In genomic region chr12:29104495-29104894, GRCh38 we compare ENCODE assay signal across 12 cellular contexts. TPM values are rescaled to one million over a fixed set of nuclear protein-coding genes. Genes with fewer than 3 reads are reported as not detected.
DNase-seq lines count a peak whose midpoint lies in the region; ATAC-seq and TF ChIP-seq lines count a peak whose summit lies in the region.
"Had no signal": no experiment of that assay in that cellular context is flagged by ENCODE, and none has a peak within 500 bp of the region (broad histone marks: within the 10 kb centered on the region; RNA-seq: fewer than 3 reads in every experiment).

No MANE protein-coding gene starts in this region.

- 27 to 43% (median 35%) methylated on average over 3 of the region's 3 CpGs for WGBS in spleen, 5 donors
- 35 to 52% methylated on average over 3 of the region's 3 CpGs for WGBS in body of pancreas, 2 donors

- H3K4me1 ChIP-seq in spleen (peaks cover 5 to 36% (median 23%) of the 10 kb centered on the region in 6 donors), body of pancreas (no peaks in the 10 kb centered on the region)

- no peaks in the 10 kb centered on the region for H3K36me3 ChIP-seq in spleen
- H3K36me3 ChIP-seq in body of pancreas (replicated peaks in 1 of 2; ENCODE audit: insufficient read depth in 1 of 2, low read depth in 2 of 2), result no peaks in the 10 kb centered on the region

- no peaks in the 10 kb centered on the region for H3K27me3 Mint-ChIP-seq in activated T-cell treated with anti-CD3 and anti-CD28 coated beads, Interleukin-2, amount 50 U/mL, for 4 hours (ENCODE audit: low read depth)
- no peaks in the 10 kb centered on the region for H3K27me3 Mint-ChIP-seq in activated naive CD8-positive, alpha-beta T cell treated with anti-CD3 and anti-CD28 coated beads, Interleukin-2, amount 50 U/mL, for 24 hours

- H3K9me3 Mint-ChIP-seq in activated T-cell treated with anti-CD3 and anti-CD28 coated beads, Interleukin-2, amount 50 U/mL, for 4 hours, result peaks cover 12% of the 10 kb centered on the region
- H3K9me3 Mint-ChIP-seq in activated naive CD8-positive, alpha-beta T cell treated with anti-CD3 and anti-CD28 coated beads, Interleukin-2, amount 50 U/mL, for 24 hours, result peaks cover 7% of the 10 kb centered on the region

- H3K27ac ChIP-seq in spleen, result peak overlapping the region in 6 of 8 donors; percentile 48 to 82 (median 74)
- H3K27ac ChIP-seq in body of pancreas, result no peak overlapping the region
- H3K27ac ChIP-seq: PC-9 had no signal

- peaks cover 0 to 6% (median under 1%) of the 10 kb centered on the region in 8 donors for H3K9me3 ChIP-seq in spleen
- H3K9me3 ChIP-seq in body of pancreas, result no peaks in the 10 kb centered on the region

- no peak for DNase-seq in activated T-cell treated with anti-CD3 and anti-CD28 coated beads, Interleukin-2, amount 50 U/mL, for 4 hours
- DNase-seq in activated T-cell treated with anti-CD3 and anti-CD28 coated beads, Interleukin-2, amount 50 U/mL, for 1 hour, result no peak
- peak; percentile 33 for DNase-seq in NB4 (ENCODE audit: low read depth)
- DNase-seq in activated naive CD8-positive, alpha-beta T cell treated with anti-CD3 and anti-CD28 coated beads, Interleukin-2, amount 50 U/mL, for 24 hours, result no peak
- DNase-seq in spleen, result no peak
- no peak for DNase-seq in NCI-H2029 treated with DMSO at 0.1 percent for 48 hours (lab: John Stamatoyannopoulos, UW)
- no peak for DNase-seq in body of pancreas
- DNase-seq: DMS53, IMR-90, NCI-H510A treated with DMSO at 0.1 percent for 48 hours, PC-9 had no signal

- TF ChIP-seq CTCF in NB4 (IDR thresholded peaks at IDR 0.05; ENCODE audit: low read depth, low read length), result no peak
- TF ChIP-seq CTCF in spleen (IDR thresholded peaks at IDR 0.05 in 8 of 11, conservative IDR thresholded peaks at IDR 0.05 in 3 of 11), result no peak
- TF ChIP-seq CTCF in body of pancreas (IDR thresholded peaks at IDR 0.05), result no peak

- H3K4me1 Mint-ChIP-seq in activated T-cell treated with anti-CD3 and anti-CD28 coated beads, Interleukin-2, amount 50 U/mL, for 4 hours (ENCODE audit: low read depth), result peaks cover 39% of the 10 kb centered on the region
- peaks cover 32% of the 10 kb centered on the region for H3K4me1 Mint-ChIP-seq in activated naive CD8-positive, alpha-beta T cell treated with anti-CD3 and anti-CD28 coated beads, Interleukin-2, amount 50 U/mL, for 24 hours

- H3K4me3 Mint-ChIP-seq in activated T-cell treated with anti-CD3 and anti-CD28 coated beads, Interleukin-2, amount 50 U/mL, for 4 hours, result peak overlapping the region; percentile 45
- no peak overlapping the region for H3K4me3 Mint-ChIP-seq in activated naive CD8-positive, alpha-beta T cell treated with anti-CD3 and anti-CD28 coated beads, Interleukin-2, amount 50 U/mL, for 24 hours

- peaks cover 3% of the 10 kb centered on the region for H3K36me3 Mint-ChIP-seq in activated T-cell treated with anti-CD3 and anti-CD28 coated beads, Interleukin-2, amount 50 U/mL, for 4 hours (ENCODE audit: insufficient read depth)
- peaks cover 2% of the 10 kb centered on the region for H3K36me3 Mint-ChIP-seq in activated naive CD8-positive, alpha-beta T cell treated with anti-CD3 and anti-CD28 coated beads, Interleukin-2, amount 50 U/mL, for 24 hours (ENCODE audit: low read depth)

- TF ChIP-seq POLR2A in NB4 (IDR thresholded peaks at IDR 0.05; ENCODE audit: extremely low read depth, insufficient read length) (no peak), spleen (IDR thresholded peaks at IDR 0.05) (no peak), body of pancreas (IDR thresholded peaks at IDR 0.05) (no peak)

- ATAC-seq in activated T-cell treated with anti-CD3 and anti-CD28 coated beads, Interleukin-2, amount 50 U/mL, for 4 hours, result peak; percentile 38 to 51
- ATAC-seq in activated naive CD8-positive, alpha-beta T cell treated with anti-CD3 and anti-CD28 coated beads, Interleukin-2, amount 50 U/mL, for 24 hours, result no peak
- ATAC-seq in GM21528 (IDR thresholded peaks at IDR 0.05; ENCODE audit: low FRiP score, unreplicated experiment) (no peak), body of pancreas (no peak)

- peak overlapping the region; percentile 80 for H3K27ac Mint-ChIP-seq in activated naive CD8-positive, alpha-beta T cell treated with anti-CD3 and anti-CD28 coated beads, Interleukin-2, amount 50 U/mL, for 24 hours

- no peaks in the 10 kb centered on the region for H3K27me3 ChIP-seq in spleen (replicated peaks in 1 of 7)
- no peaks in the 10 kb centered on the region for H3K27me3 ChIP-seq in body of pancreas

- H3K4me3 ChIP-seq in NB4 (ENCODE audit: low read depth, low read length) (no peak overlapping the region), spleen (no peak overlapping the region), body of pancreas (no peak overlapping the region)
- H3K4me3 ChIP-seq: PC-9 had no signal

- intact Hi-C loops in spleen (cut with DNase I; ENCODE audit: low total_unique reads), result no loop called here
- intact Hi-C loops in body of pancreas (cut with DNase I), result no loop called here

RNA-seq across cellular contexts. Expression of gene FAR2, which starts 44.6 kb away (rescaled TPM):
- total RNA-seq in activated T-cell treated with anti-CD3 and anti-CD28 coated beads, Interleukin-2, amount 50 U/mL, for 4 hours, result 1 to 10 TPM; 2.5 to 5.9 (median 2.5) TPM
- total RNA-seq in spleen (10 to 100 TPM; 24.9 to 51.8 (median 32.7) TPM), body of pancreas (1 to 10 TPM in 1 of 2 donors, not detected in 1; 1.0 TPM)
- 1 to 10 TPM; 2.9 to 9.8 (median 4.2) TPM for polyA plus RNA-seq in spleen

Comparison
In these comparisons a context has a peak if more than half of its experiments do, and no peak if none do; other contexts are left out.
1. ATAC-seq: peak in activated T-cell treated with anti-CD3 and anti-CD28 coated beads, Interleukin-2, amount 50 U/mL, for 4 hours (2 of 2); none in activated naive CD8-positive, alpha-beta T cell treated with anti-CD3 and anti-CD28 coated beads, Interleukin-2, amount 50 U/mL, for 24 hours (single experiment), GM21528 (single experiment) and body of pancreas (single experiment).
2. H3K27ac ChIP-seq: peak in spleen (6 of 8); none in body of pancreas (0 of 4).